Comparison of ENCODE assay signal across 1 cellular context in the genomic region with DNA sequence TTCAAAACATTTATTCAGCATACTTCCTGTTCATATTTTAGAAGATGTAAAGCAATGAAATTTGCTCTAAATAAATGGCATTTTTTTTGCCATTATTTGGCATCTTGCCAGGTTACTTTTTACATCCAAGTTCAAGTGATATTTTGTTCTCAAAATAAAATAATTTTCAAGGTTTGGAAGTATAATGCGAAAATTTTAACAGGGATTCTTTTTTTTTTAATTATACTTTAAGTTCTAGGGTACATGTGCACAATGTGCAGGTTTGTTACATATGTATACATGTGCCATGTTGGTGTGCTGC.
TF ChIP-seq lines count a peak whose summit lies in the region.
"Not testable (repeated sequence)": the region's sequence is repeated elsewhere in the genome, so short reads cannot be mapped to it uniquely, and the experiment has no call there.

No MANE protein-coding gene starts in this region.

TF ChIP-seq in HepG2, 621 proteins besides CTCF, POLR2A, EP300 and RAD21:
- TF ChIP-seq LCORL (IDR thresholded peaks at IDR 0.05): peak; percentile 68
- not testable (repeated sequence) for TF ChIP-seq LCORL (CRISPR knock-in tag; IDR thresholded peaks at IDR 0.05)
